In the genomic region with DNA sequence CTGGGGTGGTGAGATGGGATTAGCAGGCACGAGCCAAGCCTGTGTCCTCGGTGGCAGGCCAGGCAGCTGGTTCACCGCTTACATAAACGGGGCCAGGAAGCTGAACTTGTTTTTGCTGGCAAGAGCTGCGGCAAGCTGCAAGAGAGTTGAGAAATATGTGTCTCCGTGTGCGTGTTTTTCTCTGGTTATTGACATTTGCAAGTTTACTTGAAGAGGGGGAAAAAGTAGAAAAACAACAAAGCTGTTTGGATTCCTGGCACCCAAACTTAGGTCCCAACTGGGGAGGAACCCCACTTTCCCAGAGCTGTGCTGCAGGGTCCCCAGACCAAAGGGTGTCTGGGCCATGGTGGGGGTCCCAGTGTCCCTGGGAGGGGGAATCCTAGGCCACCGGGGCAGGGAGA, we compare ENCODE assay signal across 8 cellular contexts. TPM values are rescaled to one million over a fixed set of nuclear protein-coding genes. Genes with fewer than 3 reads are reported as not detected.
A peak's percentile ranks its signal among the peaks of the same experiment; 100 is the strongest.
DNase-seq lines count a peak whose midpoint lies in the region; ATAC-seq and TF ChIP-seq lines count a peak whose summit lies in the region.

No MANE protein-coding gene starts in this region.

- in situ Hi-C loops in G401 (cut with HindIII; ENCODE audit: low sequenced_read_pairs): no loop called here

- peak; percentile 56 for DNase-seq in G401 (ENCODE audit: low spot score)
- no peak for DNase-seq in RWPE2 (ENCODE audit: low spot score)
- peak; percentile 98 for DNase-seq in choroid plexus epithelial cell (ENCODE audit: low read depth)
- DNase-seq in lower lobe of right lung: peak; percentile 90
- DNase-seq in thoracic aorta (ENCODE audit: low spot score): peak; percentile 66
- no peak for DNase-seq in SW 1271 (lab: John Stamatoyannopoulos, UW)
- no peak for DNase-seq in DMS79 (lab: John Stamatoyannopoulos, UW)

- H3K9me3 ChIP-seq in RWPE2 (ENCODE audit: severe bottlenecking) (no peaks in the 10 kb centered on the region), lower lobe of right lung (no peaks in the 10 kb centered on the region), thoracic aorta (no peaks in the 10 kb centered on the region)

- H3K27me3 ChIP-seq in RWPE2 (ENCODE audit: insufficient read depth, poor library complexity, severe bottlenecking): no peaks in the 10 kb centered on the region
- H3K27me3 ChIP-seq in lower lobe of right lung (ENCODE audit: low read depth): no peaks in the 10 kb centered on the region
- no peaks in the 10 kb centered on the region for H3K27me3 ChIP-seq in thoracic aorta (replicated peaks; ENCODE audit: insufficient read depth)

- H3K36me3 ChIP-seq in RWPE2 (ENCODE audit: low read depth) (0 out of 2 replicates have a peak, but pooled peaks cover 6% of the 10 kb centered on the region), lower lobe of right lung (no peaks in the 10 kb centered on the region), thoracic aorta (no peaks in the 10 kb centered on the region)

- TF ChIP-seq CTCF in RWPE2 (IDR thresholded peaks at IDR 0.05; ENCODE audit: poor library complexity, severe bottlenecking) (no peak), choroid plexus epithelial cell (conservative IDR thresholded peaks at IDR 0.05; ENCODE audit: low read depth, low read length) (no peak), lower lobe of right lung (IDR thresholded peaks at IDR 0.05) (no peak), thoracic aorta (IDR thresholded peaks at IDR 0.05) (no peak)

- no peak overlapping the region for H3K4me3 ChIP-seq in RWPE2 (ENCODE audit: severe bottlenecking)
- no peak overlapping the region for H3K4me3 ChIP-seq in choroid plexus epithelial cell (ENCODE audit: low read depth, low read length)
- no peak overlapping the region for H3K4me3 ChIP-seq in lower lobe of right lung
- H3K4me3 ChIP-seq in thoracic aorta: peak overlapping the region; percentile 65

- ATAC-seq in RWPE2 (ENCODE audit: low read depth) (peak; percentile 15; the same call in 2 of the 3 replicates), lower lobe of right lung (peak; percentile 80 to 82), thoracic aorta (ENCODE audit: insufficient number of reproducible peaks, low FRiP score, low read depth) (peak; percentile 74), GM18858 (IDR thresholded peaks at IDR 0.05; ENCODE audit: unreplicated experiment) (no peak)

- H3K27ac ChIP-seq in RWPE2 (ENCODE audit: poor library complexity, severe bottlenecking): peak overlapping the region; percentile 95
- peak overlapping the region; percentile 87 for H3K27ac ChIP-seq in lower lobe of right lung
- H3K27ac ChIP-seq in thoracic aorta: peak overlapping the region; percentile 91 to 99

- peaks cover 64% of the 10 kb centered on the region for H3K4me1 ChIP-seq in RWPE2 (ENCODE audit: insufficient read depth, poor library complexity, severe bottlenecking)
- peaks cover 80% of the 10 kb centered on the region for H3K4me1 ChIP-seq in lower lobe of right lung
- H3K4me1 ChIP-seq in thoracic aorta (ENCODE audit: control insufficient read depth in 1 of 2, low read depth in 2 of 2): peaks cover 52 to 62% of the 10 kb centered on the region in 2 donors

- intact Hi-C loops in lower lobe of right lung (cut with DNase I): no loop called here

RNA-seq across cellular contexts. Expression of a gene that starts 14.5 kb away (rescaled TPM):
- 4.7 and 44.7 TPM in 2 replicates for total RNA-seq in G401 (2014; rRNA removed; shearing (Covaris generic))
- total RNA-seq in lower lobe of right lung (48.5 TPM), thoracic aorta (10 to 100 TPM; 25.8 to 48.3 TPM)

Comparison
In these comparisons a context has a peak if more than half of its experiments do, and no peak if none do; other contexts are left out.
1. DNase-seq: peak in G401 (single experiment), choroid plexus epithelial cell (single experiment), lower lobe of right lung (single experiment) and thoracic aorta (single experiment); none in RWPE2 (single experiment), SW 1271 (0 of 2) and DMS79 (single experiment).
2. Peak in every context shown above with its lines, with median percentiles within 50 percentile points of each other: H3K27ac ChIP-seq.